ENCODE assay signal across 11 cellular contexts in the genomic region with DNA sequence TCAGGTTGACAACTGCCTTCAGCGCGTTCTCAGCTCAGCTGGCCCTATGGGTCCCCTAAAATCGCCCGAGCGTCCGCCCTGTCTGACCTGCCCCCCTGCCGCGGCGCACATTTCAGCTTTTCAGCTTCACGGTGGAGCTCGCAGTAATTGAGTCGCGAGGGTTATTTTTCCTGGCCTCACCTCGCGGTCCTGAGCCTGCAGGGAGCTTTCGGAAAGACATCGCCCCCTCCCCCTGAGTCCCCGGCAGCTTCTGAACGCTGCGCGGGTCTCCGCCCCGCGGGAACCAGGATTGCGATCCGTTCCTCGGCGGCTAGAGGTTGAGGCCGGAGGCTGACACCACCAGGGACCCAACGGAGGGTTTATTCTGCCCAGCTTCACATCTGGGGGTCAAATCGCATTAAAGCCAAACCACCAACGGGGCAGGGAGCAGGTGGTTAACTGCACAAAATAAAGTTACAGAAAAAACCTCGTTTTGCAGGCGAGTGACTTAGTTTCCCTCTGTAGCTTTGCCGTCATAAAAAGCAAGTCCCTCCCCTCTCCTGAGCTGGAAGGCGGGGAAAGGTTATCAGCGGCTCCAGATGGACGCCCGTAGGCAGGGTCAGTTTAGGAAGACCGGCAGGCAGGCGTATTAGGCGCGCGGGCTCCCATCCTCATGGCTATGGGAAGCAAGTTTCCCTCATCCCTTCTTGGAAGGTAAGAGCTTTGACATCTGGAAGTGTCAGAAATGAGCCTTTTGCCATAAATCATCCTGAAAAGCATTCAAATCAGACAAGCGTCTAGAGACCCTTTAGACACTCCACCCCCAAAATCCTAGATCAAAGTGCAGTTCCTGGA. TPM values are rescaled to one million over a fixed set of nuclear protein-coding genes. Genes with fewer than 3 reads are reported as not detected.
DNase-seq lines count a peak whose midpoint lies in the region; ATAC-seq and TF ChIP-seq lines count a peak whose summit lies in the region.
"Had no signal": no experiment of that assay in that cellular context is flagged by ENCODE, and none has a peak within 500 bp of the region (broad histone marks: within the 10 kb centered on the region; RNA-seq: fewer than 3 reads in every experiment).

No MANE protein-coding gene starts in this region.

- H3K27me3 ChIP-seq in ectodermal cell (ENCODE audit: control insufficient read depth, insufficient read depth, low read length, poor library complexity, severe bottlenecking) (peaks cover 81% of the 10 kb centered on the region), vagina (no peaks in the 10 kb centered on the region)

- intact Hi-C loops in Right ventricle myocardium inferior (cut with DNase I) (no loop called here), cardiac septum (cut with DNase I) (no loop called here), vagina (cut with DNase I) (no loop called here)

- 0 to 1% methylated on average over 45 of the region's 45 CpGs for WGBS in ectodermal cell, 2 experiments
- WGBS in mesodermal cell (ENCODE audit: insufficient coverage in 2 of 2), 2 experiments = 1% methylated on average over 34 of the region's 45 CpGs

- H3K27ac ChIP-seq in ectodermal cell (ENCODE audit: insufficient read depth, low read depth, low read length, poor library complexity, severe bottlenecking) = no peak overlapping the region
- no peak overlapping the region for H3K27ac ChIP-seq in mesodermal cell (ENCODE audit: low read depth, low read length, severe bottlenecking)
- H3K27ac ChIP-seq in vagina = peak overlapping the region; percentile 69

- H3K4me3 ChIP-seq in ectodermal cell (ENCODE audit: insufficient read depth, low read depth, low read length) (peak overlapping the region; percentile 14), mesodermal cell (ENCODE audit: extremely low read depth, insufficient read depth, low read length, poor library complexity, severe bottlenecking) (peak overlapping the region; percentile 35), vagina (peak overlapping the region; percentile 30 to 39)

- no peak for DNase-seq in Right ventricle myocardium inferior (ENCODE audit: missing footprints)
- DNase-seq in cardiac septum (ENCODE audit: low spot score) = no peak
- DNase-seq in vagina (ENCODE audit: extremely low spot score in 2 of 2) = no peak
- DNase-seq in activated CD4-positive, alpha-beta T cell treated with anti-CD3 and anti-CD28 coated beads for 1 hour = no peak
- DNase-seq in G401 (ENCODE audit: low spot score) = no peak

- in situ Hi-C loops in G401 (cut with HindIII; ENCODE audit: low sequenced_read_pairs) = no loop called here

- TF ChIP-seq POLR2A in vagina (IDR thresholded peaks at IDR 0.05) = no peak

- TF ChIP-seq CTCF in vagina (IDR thresholded peaks at IDR 0.05) = no peak

- ATAC-seq in Right ventricle myocardium inferior (peak; percentile 36), GM18868 (IDR thresholded peaks at IDR 0.05; ENCODE audit: unreplicated experiment) (no peak)

- H3K36me3 ChIP-seq in ectodermal cell (ENCODE audit: control insufficient read depth, insufficient read depth, low read length) = no peaks in the 10 kb centered on the region
- no peaks in the 10 kb centered on the region for H3K36me3 ChIP-seq in mesodermal cell (ENCODE audit: control insufficient read depth, insufficient read depth, low read length)
- H3K36me3 ChIP-seq in vagina = no peaks in the 10 kb centered on the region

- no peaks in the 10 kb centered on the region for H3K9me3 ChIP-seq in ectodermal cell (ENCODE audit: control insufficient read depth, low read length)
- no peaks in the 10 kb centered on the region for H3K9me3 ChIP-seq in mesodermal cell (ENCODE audit: control insufficient read depth, low read length)
- no peaks in the 10 kb centered on the region for H3K9me3 ChIP-seq in vagina

- H3K4me1 ChIP-seq in ectodermal cell (ENCODE audit: control insufficient read depth, insufficient read depth, low read length) (peaks cover 8% of the 10 kb centered on the region), mesodermal cell (ENCODE audit: control insufficient read depth, insufficient read depth, low read length, poor library complexity, severe bottlenecking) (peaks cover 17% of the 10 kb centered on the region), vagina (peaks cover 21% of the 10 kb centered on the region)

RNA-seq across cellular contexts. Expression of gene TWIST1, which starts 10.9 kb away (rescaled TPM):
- total RNA-seq in Right ventricle myocardium inferior = 1.6 TPM
- 1.2 TPM for total RNA-seq in cardiac septum
- 0.72 TPM for polyA plus RNA-seq in ectodermal cell (2013, experiment 1 of 4)
- 0.68 TPM for polyA plus RNA-seq in ectodermal cell (2013, experiment 2 of 4)
- 2.2 TPM for polyA plus RNA-seq in ectodermal cell (2013, experiment 3 of 4)
- polyA plus RNA-seq in ectodermal cell (2013, experiment 4 of 4) = 2.8 TPM
- polyA plus RNA-seq in mesodermal cell (2013, experiment 1 of 2) = 19.1 TPM
- polyA plus RNA-seq in mesodermal cell (2013, experiment 2 of 2) = 17.5 TPM
- 11.5 TPM for total RNA-seq in vagina
- total RNA-seq in G401 (2014; rRNA removed; shearing (Covaris generic)) = 2.5 TPM in 1 of 2 replicates, not detected in the other
- polyA plus RNA-seq: CD14-positive monocyte had no signal

RNA-seq across cellular contexts. Expression of gene FERD3L, which starts 38.7 kb away (rescaled TPM):
- total RNA-seq in Right ventricle myocardium inferior (not detected), cardiac septum (not detected), vagina (not detected)
- not detected for polyA plus RNA-seq in ectodermal cell (2013, experiment 1 of 4)
- not detected for polyA plus RNA-seq in ectodermal cell (2013, experiment 2 of 4)
- polyA plus RNA-seq in ectodermal cell (2013, experiment 3 of 4) = not detected
- polyA plus RNA-seq in ectodermal cell (2013, experiment 4 of 4) = not detected
- polyA plus RNA-seq in mesodermal cell (2013, experiment 1 of 2) = not detected
- polyA plus RNA-seq in mesodermal cell (2013, experiment 2 of 2) = not detected
- not detected in 2 replicates for total RNA-seq in G401 (2014; rRNA removed; shearing (Covaris generic))
- total RNA-seq: kidney epithelial cell had no signal
- polyA plus RNA-seq: adipose tissue, CD14-positive monocyte had no signal
